ENCODE assay signal across 17 cellular contexts in genomic region chr11:115201121-115201792, GRCh38.
A peak's percentile ranks its signal among the peaks of the same experiment; 100 is the strongest.
DNase-seq lines count a peak whose midpoint lies in the region; ATAC-seq, FAIRE-seq and TF ChIP-seq lines count a peak whose summit lies in the region.
"Had no signal": no experiment of that assay in that cellular context is flagged by ENCODE, and none has a peak within 500 bp of the region (broad histone marks: within the 10 kb centered on the region; RNA-seq: fewer than 3 reads in every experiment).

No MANE protein-coding gene starts in this region.

- DNase-seq in D721Med (ENCODE audit: insufficient read length, low spot score) = no peak
- DNase-seq in LHCN-M2 (ENCODE audit: low read depth) = peak; percentile 80
- DNase-seq in choroid plexus epithelial cell (ENCODE audit: low read depth) = peak; percentile 84
- DNase-seq in retinal pigment epithelial cell (ENCODE audit: low read depth) = peak; percentile 58
- no peak for DNase-seq in OCI-M2 (lab: John Stamatoyannopoulos, UW; ENCODE audit: unreplicated experiment)
- DNase-seq: activated CD8-positive, alpha-beta T cell treated with anti-CD3 and anti-CD28 coated beads for 36 hours; activated naive CD4-positive, alpha-beta T cell treated with anti-CD3 and anti-CD28 coated beads, Interleukin-2, amount 10 ng/mL, durations not matched to agents 7 days and 5 days; Caco-2; Karpas-422; PC-9; right cardiac atrium; substantia nigra; T-helper 17 cell had no signal

- peak; percentile 44 for FAIRE-seq in D721Med (lab: Jason Lieb, UNC)

- H3K4me3 ChIP-seq in choroid plexus epithelial cell (ENCODE audit: low read depth, low read length) (no peak overlapping the region), retinal pigment epithelial cell (ENCODE audit: low read length) (no peak overlapping the region)
- H3K4me3 ChIP-seq: coronary artery, PC-9 had no signal

- no peak for ATAC-seq in GM21528 (IDR thresholded peaks at IDR 0.05; ENCODE audit: low FRiP score, unreplicated experiment)
- no peak for ATAC-seq in GM19455 (IDR thresholded peaks at IDR 0.05; ENCODE audit: unreplicated experiment)
- ATAC-seq in HG03565 (IDR thresholded peaks at IDR 0.05; ENCODE audit: unreplicated experiment) = no peak
- ATAC-seq: activated CD8-positive, alpha-beta T cell treated with anti-CD3 and anti-CD28 coated beads for 36 hours; right cardiac atrium; T-helper 17 cell had no signal

- TF ChIP-seq CTCF in D721Med (IDR thresholded peaks at IDR 0.05; ENCODE audit: insufficient read depth, missing control alignments) = no peak
- no peak for TF ChIP-seq CTCF in choroid plexus epithelial cell (conservative IDR thresholded peaks at IDR 0.05; ENCODE audit: low read depth, low read length)
- no peak for TF ChIP-seq CTCF in retinal pigment epithelial cell (conservative IDR thresholded peaks at IDR 0.05; ENCODE audit: low read depth, low read length)

Comparison
In these comparisons a context has a peak if more than half of its experiments do, and no peak if none do; other contexts are left out.
1. DNase-seq: peak in LHCN-M2 (single experiment), choroid plexus epithelial cell (single experiment) and retinal pigment epithelial cell (single experiment); none in D721Med (single experiment) and OCI-M2 (single experiment).